In the genomic region with DNA sequence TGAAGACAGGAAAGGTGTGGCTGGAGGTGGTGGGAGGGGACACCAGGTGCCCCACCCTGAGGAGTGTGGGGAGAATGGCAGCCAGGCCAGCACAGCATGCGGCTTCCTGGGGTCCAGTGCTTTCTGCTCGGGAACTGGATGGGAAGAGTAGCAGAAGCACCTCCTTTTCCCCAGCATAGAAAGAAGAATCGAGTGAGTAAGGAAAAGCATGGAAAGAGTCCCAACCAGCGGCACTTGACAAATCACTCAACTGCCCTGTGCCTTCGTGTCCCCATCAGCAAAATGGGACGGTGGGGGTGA, we compare ENCODE assay signal across 7 cellular contexts.
A peak's percentile ranks its signal among the peaks of the same experiment; 100 is the strongest.
DNase-seq lines count a peak whose midpoint lies in the region; TF ChIP-seq lines count a peak whose summit lies in the region.
"Not testable (repeated sequence)": the region's sequence is repeated elsewhere in the genome, so short reads cannot be mapped to it uniquely, and the experiment has no call there.

No MANE protein-coding gene starts in this region.

- peak overlapping the region; percentile 15 for H3K27ac Mint-ChIP-seq in T-helper 2 cell treated with Interferon-gamma antibody and Interleukin-4, amounts not matched to agents 5 μg/mL and 100 μg/mL, for 36 hours
- H3K27ac Mint-ChIP-seq in endodermal cell = not testable (repeated sequence)
- H3K27ac Mint-ChIP-seq in nephron progenitor cell = peak overlapping the region; percentile 31

- H3K36me3 Mint-ChIP-seq in T-helper 2 cell treated with Interferon-gamma antibody and Interleukin-4, amounts not matched to agents 5 μg/mL and 100 μg/mL, for 36 hours (ENCODE audit: low read depth); endodermal cell (ENCODE audit: low read depth); nephron progenitor cell (ENCODE audit: low read depth): not testable (repeated sequence)

- H3K9me3 Mint-ChIP-seq in T-helper 2 cell treated with Interferon-gamma antibody and Interleukin-4, amounts not matched to agents 5 μg/mL and 100 μg/mL, for 36 hours; endodermal cell; nephron progenitor cell: not testable (repeated sequence)

- not testable (repeated sequence) for H3K4me3 ChIP-seq in BLaER1; H7 (ENCODE audit: insufficient read depth, low read depth, low read length); endodermal cell (ENCODE audit: low read length); spleen; vagina

- not testable (repeated sequence) for H3K27me3 Mint-ChIP-seq in T-helper 2 cell treated with Interferon-gamma antibody and Interleukin-4, amounts not matched to agents 5 μg/mL and 100 μg/mL, for 36 hours (ENCODE audit: low read depth); endodermal cell (ENCODE audit: insufficient read depth); nephron progenitor cell (ENCODE audit: low read depth, poor library complexity)

- peaks cover 41% of the 10 kb centered on the region; the same call in 1 of the 2 replicates for H4K20me1 ChIP-seq in BLaER1

- peaks cover 55% of the 10 kb centered on the region for H3K27me3 ChIP-seq in BLaER1
- H3K27me3 ChIP-seq in H7 (ENCODE audit: control insufficient read depth, insufficient read depth, low read length); endodermal cell (ENCODE audit: control insufficient read depth, insufficient read depth, low read length, poor library complexity, severe bottlenecking); spleen (replicated peaks in 1 of 7); vagina: not testable (repeated sequence)

- intact Hi-C loops in spleen (cut with DNase I; ENCODE audit: low total_unique reads); vagina (cut with DNase I): not testable (repeated sequence)

- peak; percentile 12 for DNase-seq in H7
- not testable (repeated sequence) for DNase-seq in T-helper 2 cell treated with Interferon-gamma antibody and Interleukin-4, amounts not matched to agents 5 μg/mL and 100 μg/mL, for 36 hours (ENCODE audit: low spot score); nephron progenitor cell
- DNase-seq in endodermal cell = peak; percentile 69
- peak; percentile 34 for DNase-seq in spleen
- DNase-seq in vagina (ENCODE audit: extremely low spot score in 2 of 2) = peak; percentile 55 to 62

- not testable (repeated sequence) for H3K4me3 Mint-ChIP-seq in T-helper 2 cell treated with Interferon-gamma antibody and Interleukin-4, amounts not matched to agents 5 μg/mL and 100 μg/mL, for 36 hours; endodermal cell; nephron progenitor cell

- H3K4me2 ChIP-seq in BLaER1 = peak overlapping the region; percentile 28

- not testable (repeated sequence) for H3K9me3 ChIP-seq in BLaER1; endodermal cell (ENCODE audit: control insufficient read depth, low read length); spleen; vagina

- H3K27ac ChIP-seq in BLaER1; endodermal cell (ENCODE audit: low read depth, low read length); spleen; vagina: not testable (repeated sequence)

- H3K36me3 ChIP-seq in BLaER1; H7 (replicated peaks; ENCODE audit: control insufficient read depth, insufficient read depth, low read length); endodermal cell (ENCODE audit: control insufficient read depth, insufficient read depth, low read length); vagina: not testable (repeated sequence)
- peaks cover 0 to 50% (median 3%) of the 10 kb centered on the region in 6 donors for H3K36me3 ChIP-seq in spleen

- WGBS in endodermal cell (ENCODE audit: insufficient coverage in 1 of 2, insufficient read length in 1 of 2), 2 experiments = 73 to 82% methylated on average over 2 to 6 of the region's 6 CpGs
- 57 to 72% (median 66%) methylated on average over 6 of the region's 6 CpGs for WGBS in spleen, 5 donors

- H3K4me1 Mint-ChIP-seq in T-helper 2 cell treated with Interferon-gamma antibody and Interleukin-4, amounts not matched to agents 5 μg/mL and 100 μg/mL, for 36 hours (ENCODE audit: low read depth); endodermal cell: not testable (repeated sequence)
- peaks cover 43% of the 10 kb centered on the region for H3K4me1 Mint-ChIP-seq in nephron progenitor cell

- not testable (repeated sequence) for TF ChIP-seq CTCF in endodermal cell (conservative IDR thresholded peaks at IDR 0.05); nephron progenitor cell (IDR thresholded peaks at IDR 0.05); spleen (IDR thresholded peaks at IDR 0.05 in 8 of 11, conservative IDR thresholded peaks at IDR 0.05 in 3 of 11); vagina (IDR thresholded peaks at IDR 0.05)

- not testable (repeated sequence) for TF ChIP-seq POLR2A in spleen (IDR thresholded peaks at IDR 0.05); vagina (IDR thresholded peaks at IDR 0.05)

- H3K4me1 ChIP-seq in BLaER1 (peaks cover 53% of the 10 kb centered on the region), spleen (peaks cover 0 to 14% (median 0%) of the 10 kb centered on the region in 6 donors)
- not testable (repeated sequence) for H3K4me1 ChIP-seq in endodermal cell (ENCODE audit: control insufficient read depth, insufficient read depth, low read length); vagina

- not testable (repeated sequence) for H3K9ac ChIP-seq in BLaER1; endodermal cell (ENCODE audit: extremely low read depth, low read length, poor library complexity, severe bottlenecking)
